Comparison of ENCODE assay signal across 20 cellular contexts in the genomic region with DNA sequence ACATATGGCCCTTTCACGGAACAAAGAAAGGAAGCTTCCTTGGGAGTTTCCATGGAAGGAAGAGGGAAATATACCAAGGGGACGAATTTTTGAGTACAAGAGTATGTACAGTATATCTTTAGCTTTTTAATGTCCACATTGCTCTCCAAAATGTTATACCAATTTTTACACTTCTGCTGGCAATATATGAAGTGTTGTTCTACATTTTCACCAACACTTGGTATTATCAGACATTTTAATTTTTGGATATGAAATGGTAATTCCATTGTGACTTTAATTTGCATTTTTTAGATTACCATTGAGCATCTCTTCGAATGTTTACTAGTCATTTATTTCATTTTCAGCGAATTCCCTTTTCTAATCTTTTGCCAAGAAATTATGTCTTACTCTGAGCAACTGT. TPM values are rescaled to one million over a fixed set of nuclear protein-coding genes. Genes with fewer than 3 reads are reported as not detected.
A peak's percentile ranks its signal among the peaks of the same experiment; 100 is the strongest.
DNase-seq lines count a peak whose midpoint lies in the region; ATAC-seq, FAIRE-seq and TF ChIP-seq lines count a peak whose summit lies in the region.
"Had no signal": no experiment of that assay in that cellular context is flagged by ENCODE, and none has a peak within 500 bp of the region (broad histone marks: within the 10 kb centered on the region; RNA-seq: fewer than 3 reads in every experiment).

No MANE protein-coding gene starts in this region.

- peak overlapping the region; percentile 11; the same call in 1 of the 2 replicates for H3K4me3 Mint-ChIP-seq in HFFc6
- H3K4me3 Mint-ChIP-seq: CD8-positive, alpha-beta T cell; GM23338 had no signal

- H3K27ac ChIP-seq in adrenal gland (peak overlapping the region in 4 of 5 donors; percentile 33 to 77 (median 70)), keratinocyte (ENCODE audit: control insufficient read depth, insufficient read depth, low read length) (peak overlapping the region; percentile 10), smooth muscle cell (ENCODE audit: low read depth) (peak overlapping the region; percentile 75), colonic mucosa (no peak overlapping the region)
- H3K27ac ChIP-seq: KMS-11, Peyer's patch had no signal

- no peaks in the 10 kb centered on the region for H3K9me3 Mint-ChIP-seq in HFFc6
- H3K9me3 Mint-ChIP-seq: CD8-positive, alpha-beta T cell; GM23338 had no signal

- peaks cover 2% of the 10 kb centered on the region for H3K9me1 ChIP-seq in keratinocyte (ENCODE audit: control insufficient read depth, extremely low read depth, insufficient read depth, low read length)

- no peak overlapping the region for H3K4me2 ChIP-seq in keratinocyte (ENCODE audit: control insufficient read depth, extremely low read depth, insufficient read depth, low read depth, low read length)
- peak overlapping the region; percentile 29 for H3K4me2 ChIP-seq in smooth muscle cell
- H3K4me2 ChIP-seq: GM23338, KMS-11 had no signal

- H3K36me3 ChIP-seq in adrenal gland (replicated peaks in 1 of 2): no peaks in the 10 kb centered on the region
- H3K36me3 ChIP-seq in keratinocyte (ENCODE audit: control insufficient read depth in 2 of 2, extremely low read depth in 1 of 2, insufficient read depth in 2 of 2, low read length in 2 of 2): no peaks in the 10 kb centered on the region
- H3K36me3 ChIP-seq in smooth muscle cell (ENCODE audit: low read depth): no peaks in the 10 kb centered on the region
- H3K36me3 ChIP-seq in colonic mucosa: no peaks in the 10 kb centered on the region
- H3K36me3 ChIP-seq: Peyer's patch had no signal

- H3K9ac ChIP-seq in keratinocyte (ENCODE audit: control insufficient read depth, extremely low read depth, insufficient read depth, low read length) (no peak overlapping the region), smooth muscle cell (ENCODE audit: low read depth) (peak overlapping the region; percentile 36), colonic mucosa (ENCODE audit: low read depth in 2 of 2, low read length in 2 of 2) (no peak overlapping the region)
- H3K9ac ChIP-seq: KMS-11 had no signal

- intact Hi-C loops in adrenal gland (cut with DNase I): no loop called here
- intact Hi-C loops in colonic mucosa (cut with DNase I): no loop called here

- H3K36me3 Mint-ChIP-seq in HFFc6 (ENCODE audit: low read depth): no peaks in the 10 kb centered on the region

- no peak for ATAC-seq in HG03280 (IDR thresholded peaks at IDR 0.05; ENCODE audit: unreplicated experiment)
- ATAC-seq: CD8-positive, alpha-beta T cell; GM23338; HepG2 had no signal

- no peak for FAIRE-seq in keratinocyte (lab: Jason Lieb, UNC)
- FAIRE-seq: D721Med, HepG2 had no signal

- no peaks in the 10 kb centered on the region for H3K27me3 ChIP-seq in adrenal gland
- H3K27me3 ChIP-seq in keratinocyte (ENCODE audit: control insufficient read depth, extremely low read depth, insufficient read depth, low read length): no peaks in the 10 kb centered on the region
- no peaks in the 10 kb centered on the region for H3K27me3 ChIP-seq in smooth muscle cell (ENCODE audit: low read depth)
- H3K27me3 ChIP-seq in colonic mucosa: no peaks in the 10 kb centered on the region
- H3K27me3 ChIP-seq: Peyer's patch had no signal

- H3K79me2 ChIP-seq in keratinocyte (ENCODE audit: control insufficient read depth, insufficient read depth, low read length) (no peaks in the 10 kb centered on the region), smooth muscle cell (ENCODE audit: low read depth) (peaks cover 9% of the 10 kb centered on the region)

- H3K4me3 ChIP-seq in adrenal gland (no peak overlapping the region), keratinocyte (ENCODE audit: control insufficient read depth in 2 of 3, extremely low read depth in 1 of 3, insufficient read depth in 2 of 3, low read depth in 1 of 3, low read length in 3 of 3) (no peak overlapping the region), smooth muscle cell (no peak overlapping the region), colonic mucosa (no peak overlapping the region)
- H3K4me3 ChIP-seq: GM23338, Peyer's patch had no signal

- H3K4me1 Mint-ChIP-seq in HFFc6 (ENCODE audit: low read depth): peaks cover 36% of the 10 kb centered on the region

- H3K9me3 ChIP-seq in adrenal gland (replicated peaks in 1 of 3) (no peaks in the 10 kb centered on the region), keratinocyte (ENCODE audit: control insufficient read depth, low read depth, low read length) (no peaks in the 10 kb centered on the region), smooth muscle cell (replicated peaks; ENCODE audit: low read depth) (no peaks in the 10 kb centered on the region), colonic mucosa (no peaks in the 10 kb centered on the region)
- H3K9me3 ChIP-seq: Peyer's patch had no signal

- no peak for DNase-seq in HFFc6
- DNase-seq in adrenal gland: no peak
- DNase-seq in keratinocyte (ENCODE audit: low read depth, low spot score): no peak
- no peak for DNase-seq in smooth muscle cell (lab: John Stamatoyannopoulos, UW; ENCODE audit: unreplicated experiment)
- DNase-seq in colonic mucosa: no peak
- DNase-seq in COLO829 (ENCODE audit: low spot score): no peak
- DNase-seq: CD8-positive, alpha-beta T cell; DMS79 treated with DMSO at 0.1 percent for 48 hours; NCI-H1048; NCI-H1436 treated with DMSO at 0.1 percent for 48 hours; NCI-H2029 treated with DMSO at 0.1 percent for 48 hours; NCI-H510A; NCI-H82; Peyer's patch; Right ventricle myocardium superior had no signal

- TF ChIP-seq POLR2A in adrenal gland (IDR thresholded peaks at IDR 0.05): no peak

- dilution Hi-C loops in keratinocyte (cut with MboI; ENCODE audit: extremely low pct_ligation_motif_present, low sequenced_read_pairs): no loop called here

- no peaks in the 10 kb centered on the region for H3F3A ChIP-seq in smooth muscle cell (ENCODE audit: low read depth)

- H4K20me1 ChIP-seq in keratinocyte (ENCODE audit: control insufficient read depth, extremely low read depth, insufficient read depth, low read length): no peaks in the 10 kb centered on the region
- no peaks in the 10 kb centered on the region for H4K20me1 ChIP-seq in smooth muscle cell (ENCODE audit: low read depth)

- H3K4me1 ChIP-seq in adrenal gland (replicated peaks in 1 of 2): peaks cover 11 to 28% of the 10 kb centered on the region in 2 donors
- H3K4me1 ChIP-seq in keratinocyte (ENCODE audit: control insufficient read depth, extremely low read depth, insufficient read depth, low read length): peaks cover 22% of the 10 kb centered on the region
- peaks cover 13% of the 10 kb centered on the region for H3K4me1 ChIP-seq in smooth muscle cell (ENCODE audit: low read depth)
- H3K4me1 ChIP-seq in colonic mucosa: peaks cover 4% of the 10 kb centered on the region
- H3K4me1 ChIP-seq: Peyer's patch had no signal

- no peaks in the 10 kb centered on the region for H3K27me3 Mint-ChIP-seq in HFFc6 (ENCODE audit: insufficient read depth)

- no peak for TF ChIP-seq CTCF in HFFc6 (IDR thresholded peaks at IDR 0.05)
- TF ChIP-seq CTCF in adrenal gland (IDR thresholded peaks at IDR 0.05): no peak
- no peak for TF ChIP-seq CTCF in keratinocyte (optimal IDR thresholded peaks at IDR 0.05 in 1 of 3, IDR thresholded peaks at IDR 0.05 in 1 of 3, conservative IDR thresholded peaks at IDR 0.05 in 1 of 3; ENCODE audit: extremely low read depth in 1 of 3, insufficient read depth in 2 of 3, low read length in 3 of 3)
- TF ChIP-seq CTCF in smooth muscle cell (IDR thresholded peaks at IDR 0.05; ENCODE audit: borderline replicate concordance, insufficient read depth, poor library complexity, severe bottlenecking): no peak
- no peak for TF ChIP-seq CTCF in colonic mucosa (IDR thresholded peaks at IDR 0.05)

- H2AFZ ChIP-seq in keratinocyte (ENCODE audit: control insufficient read depth, low read length) (no peak overlapping the region), smooth muscle cell (ENCODE audit: low read depth) (no peak overlapping the region)
- H2AFZ ChIP-seq: GM23338 had no signal

- 63 to 81% (median 73%) methylated on average over 4 of the region's 4 CpGs for WGBS in adrenal gland, 4 donors
- WGBS in smooth muscle cell (ENCODE audit: low lambda C conversion rate): 87% methylated on average over 4 of the region's 4 CpGs

- peak overlapping the region; percentile 70 for H3K27ac Mint-ChIP-seq in HFFc6
- H3K27ac Mint-ChIP-seq: CD8-positive, alpha-beta T cell; GM23338 had no signal

RNA-seq across cellular contexts. Expression of gene VPS45, which starts 5.5 kb away (rescaled TPM):
- 10 to 100 TPM; 35.6 to 43.3 (median 37.1) TPM for total RNA-seq in HFFc6 (2021; fragmentation: NEBNext Ultra II Directional; extraction: Animal tissue kit (Norgen Biotek cat#: 25700))
- total RNA-seq in adrenal gland (10 to 100 TPM; 36.5 to 77.6 (median 52.1) TPM), smooth muscle cell (44.7 and 49.6 TPM in 2 replicates), colonic mucosa (10 to 100 TPM; 30.3 to 30.6 TPM)
- polyA plus RNA-seq in adrenal gland (10 to 100 TPM; 49.2 to 67.4 (median 59.2) TPM), keratinocyte (24.5 to 40.0 TPM (median 34.3 TPM) in 3 replicates), smooth muscle cell (28.6 and 30.2 TPM in 2 replicates)
- polyA plus RNA-seq in keratinocyte (2011; ENCODE audit: low read depth): 47.4 TPM
- polyA plus RNA-seq in keratinocyte (2011; cell fraction: cytosol; rRNA removed): 18.4 and 35.9 TPM in 2 replicates
- 58.2 and 66.4 TPM in 2 replicates for polyA plus RNA-seq in keratinocyte (2011; cell fraction: nucleus; rRNA removed)
- polyA plus RNA-seq in keratinocyte (2012; ENCODE audit: low replicate concordance): 20.3 and 24.9 TPM in 2 replicates
- polyA minus RNA-seq in keratinocyte: 7.0 to 41.8 TPM (median 21.5 TPM) in 3 replicates
- 15.0 TPM for polyA minus RNA-seq in keratinocyte (2011; cell fraction: cytosol; rRNA and poly(A)+ RNA removed)
- polyA minus RNA-seq in keratinocyte (2011; cell fraction: nucleus; rRNA and poly(A)+ RNA removed): 16.5 and 36.5 TPM in 2 replicates

RNA-seq across cellular contexts. Expression of gene OTUD7B, which starts 51.6 kb away (rescaled TPM):
- 10 to 100 TPM; 26.2 to 29.6 (median 28.7) TPM for total RNA-seq in HFFc6 (2021; fragmentation: NEBNext Ultra II Directional; extraction: Animal tissue kit (Norgen Biotek cat#: 25700))
- total RNA-seq in adrenal gland (10 to 100 TPM; 14.4 to 45.7 (median 24.8) TPM), smooth muscle cell (10.8 and 16.1 TPM in 2 replicates), colonic mucosa (10 to 100 TPM; 33.7 to 38.7 TPM)
- polyA plus RNA-seq in adrenal gland (10 to 100 TPM in 2 of 3 donors, 1 to 10 TPM in 1; 5.7 to 18.4 (median 10.2) TPM), keratinocyte (6.5 to 8.9 TPM (median 8.7 TPM) in 3 replicates), smooth muscle cell (1.9 and 2.7 TPM in 2 replicates)
- 5.1 TPM for polyA plus RNA-seq in keratinocyte (2011; ENCODE audit: low read depth)
- 6.1 and 7.7 TPM in 2 replicates for polyA plus RNA-seq in keratinocyte (2011; cell fraction: cytosol; rRNA removed)
- 14.6 and 16.0 TPM in 2 replicates for polyA plus RNA-seq in keratinocyte (2011; cell fraction: nucleus; rRNA removed)
- polyA plus RNA-seq in keratinocyte (2012; ENCODE audit: low replicate concordance): 6.0 and 9.7 TPM in 2 replicates
- 15.9 to 26.0 TPM (median 18.1 TPM) in 3 replicates for polyA minus RNA-seq in keratinocyte
- polyA minus RNA-seq in keratinocyte (2011; cell fraction: cytosol; rRNA and poly(A)+ RNA removed): 6.5 TPM
- polyA minus RNA-seq in keratinocyte (2011; cell fraction: nucleus; rRNA and poly(A)+ RNA removed): 8.7 and 21.0 TPM in 2 replicates
